1 cellular context compared by ENCODE assay signal in the genomic region with DNA sequence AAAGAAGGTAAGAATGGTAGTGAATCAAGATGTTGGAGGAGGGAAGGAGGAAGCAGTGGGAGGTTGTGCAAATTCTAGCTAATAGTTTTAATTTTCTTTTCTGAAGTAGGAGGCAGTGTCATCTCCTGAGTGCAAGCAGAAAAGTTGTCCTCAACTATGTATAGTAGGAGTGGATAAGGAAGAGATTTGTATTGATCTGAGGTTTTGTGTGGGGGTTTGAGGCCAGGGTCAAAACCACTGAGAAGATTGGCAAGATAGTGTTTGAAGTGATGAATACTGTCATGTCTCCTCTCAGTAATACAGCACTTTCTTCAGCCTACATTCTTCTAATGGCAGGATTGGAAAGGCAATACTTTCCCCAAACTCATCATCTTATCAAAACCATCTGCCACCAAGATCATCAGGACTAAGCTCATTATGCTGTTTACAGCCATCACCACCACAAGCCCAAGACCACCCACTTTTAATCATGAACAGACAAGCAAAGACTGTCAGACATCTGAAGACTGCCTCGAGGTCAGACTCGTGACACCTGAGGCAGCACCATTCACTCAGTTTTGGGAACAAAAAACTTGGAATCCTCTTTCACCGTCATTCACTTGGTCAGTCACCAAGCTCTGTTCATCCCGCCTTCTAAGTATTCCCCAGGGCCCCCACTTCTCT.
TF ChIP-seq lines count a peak whose summit lies in the region.

No MANE protein-coding gene starts in this region.

TF ChIP-seq in A549, 52 proteins besides CTCF, POLR2A, EP300 and RAD21:
- TF ChIP-seq, protein P1, sequence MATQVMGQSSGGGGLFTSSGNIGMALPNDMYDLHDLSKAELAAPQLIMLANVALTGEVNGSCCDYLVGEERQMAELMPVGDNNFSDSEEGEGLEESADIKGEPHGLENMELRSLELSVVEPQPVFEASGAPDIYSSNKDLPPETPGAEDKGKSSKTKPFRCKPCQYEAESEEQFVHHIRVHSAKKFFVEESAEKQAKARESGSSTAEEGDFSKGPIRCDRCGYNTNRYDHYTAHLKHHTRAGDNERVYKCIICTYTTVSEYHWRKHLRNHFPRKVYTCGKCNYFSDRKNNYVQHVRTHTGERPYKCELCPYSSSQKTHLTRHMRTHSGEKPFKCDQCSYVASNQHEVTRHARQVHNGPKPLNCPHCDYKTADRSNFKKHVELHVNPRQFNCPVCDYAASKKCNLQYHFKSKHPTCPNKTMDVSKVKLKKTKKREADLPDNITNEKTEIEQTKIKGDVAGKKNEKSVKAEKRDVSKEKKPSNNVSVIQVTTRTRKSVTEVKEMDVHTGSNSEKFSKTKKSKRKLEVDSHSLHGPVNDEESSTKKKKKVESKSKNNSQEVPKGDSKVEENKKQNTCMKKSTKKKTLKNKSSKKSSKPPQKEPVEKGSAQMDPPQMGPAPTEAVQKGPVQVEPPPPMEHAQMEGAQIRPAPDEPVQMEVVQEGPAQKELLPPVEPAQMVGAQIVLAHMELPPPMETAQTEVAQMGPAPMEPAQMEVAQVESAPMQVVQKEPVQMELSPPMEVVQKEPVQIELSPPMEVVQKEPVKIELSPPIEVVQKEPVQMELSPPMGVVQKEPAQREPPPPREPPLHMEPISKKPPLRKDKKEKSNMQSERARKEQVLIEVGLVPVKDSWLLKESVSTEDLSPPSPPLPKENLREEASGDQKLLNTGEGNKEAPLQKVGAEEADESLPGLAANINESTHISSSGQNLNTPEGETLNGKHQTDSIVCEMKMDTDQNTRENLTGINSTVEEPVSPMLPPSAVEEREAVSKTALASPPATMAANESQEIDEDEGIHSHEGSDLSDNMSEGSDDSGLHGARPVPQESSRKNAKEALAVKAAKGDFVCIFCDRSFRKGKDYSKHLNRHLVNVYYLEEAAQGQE (IDR thresholded peaks at IDR 0.05): no peak
- TF ChIP-seq, protein P2, sequence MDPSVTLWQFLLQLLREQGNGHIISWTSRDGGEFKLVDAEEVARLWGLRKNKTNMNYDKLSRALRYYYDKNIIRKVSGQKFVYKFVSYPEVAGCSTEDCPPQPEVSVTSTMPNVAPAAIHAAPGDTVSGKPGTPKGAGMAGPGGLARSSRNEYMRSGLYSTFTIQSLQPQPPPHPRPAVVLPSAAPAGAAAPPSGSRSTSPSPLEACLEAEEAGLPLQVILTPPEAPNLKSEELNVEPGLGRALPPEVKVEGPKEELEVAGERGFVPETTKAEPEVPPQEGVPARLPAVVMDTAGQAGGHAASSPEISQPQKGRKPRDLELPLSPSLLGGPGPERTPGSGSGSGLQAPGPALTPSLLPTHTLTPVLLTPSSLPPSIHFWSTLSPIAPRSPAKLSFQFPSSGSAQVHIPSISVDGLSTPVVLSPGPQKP (IDR thresholded peaks at IDR 0.05; ENCODE audit: low read depth, low read length): no peak
- TF ChIP-seq TFCP2L1 (CRISPR knock-in tag; IDR thresholded peaks at IDR 0.05) (no peak), JUNB (IDR thresholded peaks at IDR 0.05) (no peak), KDM5A (IDR thresholded peaks at IDR 0.05) (no peak), FOSB (CRISPR knock-in tag; IDR thresholded peaks at IDR 0.05) (no peak), EHMT2 (IDR thresholded peaks at IDR 0.05; ENCODE audit: low read depth) (no peak), EHF (CRISPR knock-in tag; IDR thresholded peaks at IDR 0.05) (no peak)
- TF ChIP-seq, protein P3, sequence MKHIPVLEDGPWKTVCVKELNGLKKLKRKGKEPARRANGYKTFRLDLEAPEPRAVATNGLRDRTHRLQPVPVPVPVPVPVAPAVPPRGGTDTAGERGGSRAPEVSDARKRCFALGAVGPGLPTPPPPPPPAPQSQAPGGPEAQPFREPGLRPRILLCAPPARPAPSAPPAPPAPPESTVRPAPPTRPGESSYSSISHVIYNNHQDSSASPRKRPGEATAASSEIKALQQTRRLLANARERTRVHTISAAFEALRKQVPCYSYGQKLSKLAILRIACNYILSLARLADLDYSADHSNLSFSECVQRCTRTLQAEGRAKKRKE (CRISPR knock-in tag; IDR thresholded peaks at IDR 0.05; ENCODE audit: low read depth): no peak
TF ChIP-seq in A549: peak in this region for 0.
